In genomic region chrX:140439455-140439854, GRCh38 we compare ENCODE assay signal across 11 cellular contexts.
DNase-seq lines count a peak whose midpoint lies in the region; ATAC-seq and TF ChIP-seq lines count a peak whose summit lies in the region.
"Had no signal": no experiment of that assay in that cellular context is flagged by ENCODE, and none has a peak within 500 bp of the region (broad histone marks: within the 10 kb centered on the region; RNA-seq: fewer than 3 reads in every experiment).

No MANE protein-coding gene starts in this region.

- CTCF ChIA-PET in SK-N-SH (lab: Yijun Ruan, JAX): no interaction called here

- H3K79me2 ChIP-seq in SK-N-SH (ENCODE audit: insufficient read depth) (no peaks in the 10 kb centered on the region), smooth muscle cell (ENCODE audit: low read depth) (no peaks in the 10 kb centered on the region)

- no peak for TF ChIP-seq EP300 in SK-N-SH (IDR thresholded peaks at IDR 0.05; ENCODE audit: borderline replicate concordance in 1 of 2, low read depth in 1 of 2, low read length in 1 of 2)

- H3K36me3 ChIP-seq in SK-N-SH (replicated peaks in 1 of 2; ENCODE audit: control insufficient read depth in 1 of 2, insufficient read depth in 2 of 2, low read length in 1 of 2): no peaks in the 10 kb centered on the region
- no peaks in the 10 kb centered on the region for H3K36me3 ChIP-seq in kidney epithelial cell (ENCODE audit: control insufficient read depth, insufficient read depth, low read length)
- H3K36me3 ChIP-seq in smooth muscle cell (ENCODE audit: low read depth): no peaks in the 10 kb centered on the region

- no peak overlapping the region for H3K27ac ChIP-seq in SK-N-SH (ENCODE audit: low read depth in 2 of 2, low read length in 1 of 2)
- H3K27ac ChIP-seq in smooth muscle cell (ENCODE audit: low read depth): no peak overlapping the region

- WGBS in SK-N-SH (ENCODE audit: low lambda C conversion rate): 0% methylated on average over 8 of the region's 36 CpGs
- WGBS in smooth muscle cell (ENCODE audit: low lambda C conversion rate): 39% methylated on average over 31 of the region's 36 CpGs

- no peak for TF ChIP-seq CTCF in SK-N-SH (IDR thresholded peaks at IDR 0.05)
- no peak for TF ChIP-seq CTCF in astrocyte of the spinal cord (IDR thresholded peaks at IDR 0.05; ENCODE audit: low read depth, low read length)
- no peak for TF ChIP-seq CTCF in kidney epithelial cell (IDR thresholded peaks at IDR 0.05; ENCODE audit: insufficient read depth, low read length, poor library complexity, severe bottlenecking)
- TF ChIP-seq CTCF in smooth muscle cell (IDR thresholded peaks at IDR 0.05; ENCODE audit: borderline replicate concordance, insufficient read depth, poor library complexity, severe bottlenecking): no peak

- no peaks in the 10 kb centered on the region for H3K9me2 ChIP-seq in SK-N-SH

- no peaks in the 10 kb centered on the region for H3F3A ChIP-seq in SK-N-SH (replicated peaks; ENCODE audit: insufficient read depth)
- H3F3A ChIP-seq in smooth muscle cell (ENCODE audit: low read depth): no peaks in the 10 kb centered on the region

- H3K9ac ChIP-seq in SK-N-SH (no peak overlapping the region), smooth muscle cell (ENCODE audit: low read depth) (no peak overlapping the region)

- H3K4me3 ChIP-seq in SK-N-SH (ENCODE audit: low read depth in 2 of 2, low read length in 1 of 2): no peak overlapping the region
- H3K4me3 ChIP-seq in astrocyte of the spinal cord (ENCODE audit: low read depth, low read length): peak overlapping the region; percentile 7
- H3K4me3 ChIP-seq in kidney epithelial cell (ENCODE audit: low read depth, low read length): peak overlapping the region; percentile 10
- H3K4me3 ChIP-seq in smooth muscle cell: peak overlapping the region; percentile 42

- H4K20me1 ChIP-seq in SK-N-SH (ENCODE audit: insufficient read depth) (no peaks in the 10 kb centered on the region), smooth muscle cell (ENCODE audit: low read depth) (no peaks in the 10 kb centered on the region)

- H3K4me2 ChIP-seq in SK-N-SH: peak overlapping the region; percentile 52
- peak overlapping the region; percentile 81 for H3K4me2 ChIP-seq in smooth muscle cell

- ATAC-seq in SK-N-SH treated with all-trans-retinoic acid at 6 μM for 48 hours: no peak
- no peak for ATAC-seq in GM19395 (IDR thresholded peaks at IDR 0.05; ENCODE audit: unreplicated experiment)
- ATAC-seq: HCT116 had no signal

- H3K9me3 ChIP-seq in SK-N-SH (no peaks in the 10 kb centered on the region), smooth muscle cell (replicated peaks; ENCODE audit: low read depth) (no peaks in the 10 kb centered on the region)

- TF ChIP-seq RAD21 in SK-N-SH (IDR thresholded peaks at IDR 0.05; ENCODE audit: low read length): no peak

- H2AFZ ChIP-seq in SK-N-SH (ENCODE audit: low read depth) (peak overlapping the region; percentile 57; the same call in 1 of the 2 replicates), smooth muscle cell (ENCODE audit: low read depth) (peak overlapping the region; percentile 79)

- POLR2A ChIA-PET in SK-N-SH (lab: Yijun Ruan, JAX): no interaction called here

- DNase-seq in SK-N-SH (peak; percentile 5), astrocyte of the spinal cord (ENCODE audit: low read depth, low spot score) (peak; percentile 25), kidney epithelial cell (ENCODE audit: low read depth) (no peak), smooth muscle cell (lab: John Stamatoyannopoulos, UW; ENCODE audit: unreplicated experiment) (no peak), NCI-H187 treated with DMSO at 0.1 percent for 48 hours (lab: John Stamatoyannopoulos, UW) (no peak)
- no peak for DNase-seq in NK-92 treated with Interleukin-12 subunit alpha and Interleukin-12 subunit beta, amount 100 ng/mL, for 24 hours (lab: John Stamatoyannopoulos, UW)
- DNase-seq: GF-D8; stimulated activated CD4-positive, alpha-beta T cell treated with anti-CD3 and anti-CD28 coated beads, Interleukin-4, amount 100 ng/mL, for 4 hours had no signal

- no peaks in the 10 kb centered on the region for H3K4me1 ChIP-seq in SK-N-SH (ENCODE audit: control insufficient read depth in 1 of 2, insufficient read depth in 2 of 2, low read depth in 1 of 2, low read length in 1 of 2)
- peaks cover 8% of the 10 kb centered on the region for H3K4me1 ChIP-seq in smooth muscle cell (ENCODE audit: low read depth)

- in situ Hi-C loops in astrocyte of the spinal cord (cut with HindIII; ENCODE audit: low sequenced_read_pairs): no loop called here

- peaks cover 10% of the 10 kb centered on the region; the same call in 1 of the 2 replicates for H3K27me3 ChIP-seq in SK-N-SH (ENCODE audit: insufficient read depth)
- H3K27me3 ChIP-seq in kidney epithelial cell (ENCODE audit: control insufficient read depth, insufficient read depth, low read length): no peaks in the 10 kb centered on the region
- no peaks in the 10 kb centered on the region for H3K27me3 ChIP-seq in smooth muscle cell (ENCODE audit: low read depth)

TF ChIP-seq in SK-N-SH, 30 proteins besides CTCF, POLR2A, EP300 and RAD21 (continues in another document):
- no peak for TF ChIP-seq MXI1 (IDR thresholded peaks at IDR 0.05; ENCODE audit: low read depth, low read length)
- no peak for TF ChIP-seq SMC3 (IDR thresholded peaks at IDR 0.05; ENCODE audit: low read depth, low read length)
- TF ChIP-seq USF2 (IDR thresholded peaks at IDR 0.05; ENCODE audit: borderline replicate concordance, low read depth, low read length): no peak
- no peak for TF ChIP-seq POLR2AphosphoS5 (IDR thresholded peaks at IDR 0.05; ENCODE audit: low read depth, low read length)
- no peak for TF ChIP-seq RXRA (IDR thresholded peaks at IDR 0.05; ENCODE audit: borderline replicate concordance, low read depth)
- TF ChIP-seq NFIC (IDR thresholded peaks at IDR 0.05; ENCODE audit: borderline replicate concordance): no peak
- TF ChIP-seq RFX5 (IDR thresholded peaks at IDR 0.05; ENCODE audit: low read length): no peak
- no peak for TF ChIP-seq TAF1 (IDR thresholded peaks at IDR 0.05; ENCODE audit: borderline replicate concordance, low read depth, low read length)
- TF ChIP-seq FOXJ3 (CRISPR knock-in tag; IDR thresholded peaks at IDR 0.05): no peak
- TF ChIP-seq PBX3 (IDR thresholded peaks at IDR 0.05): no peak
- TF ChIP-seq CHD2 (IDR thresholded peaks at IDR 0.05; ENCODE audit: low read length, partially characterized antibody): no peak

TF ChIP-seq in SK-N-SH treated with all-trans-retinoic acid at 6 μM for 48 hours, 23 proteins besides CTCF, POLR2A, EP300 and RAD21 (continues in another document):
- TF ChIP-seq CSRNP3 (CRISPR knock-in tag; IDR thresholded peaks at IDR 0.05) (no peak), ZNF8 (CRISPR knock-in tag; IDR thresholded peaks at IDR 0.05) (no peak), ZNF70 (CRISPR knock-in tag; IDR thresholded peaks at IDR 0.05) (no peak), SNAI2 (CRISPR knock-in tag; IDR thresholded peaks at IDR 0.05) (no peak), ZFP30 (CRISPR knock-in tag; IDR thresholded peaks at IDR 0.05) (no peak), ARNTL (CRISPR knock-in tag; IDR thresholded peaks at IDR 0.05; ENCODE audit: borderline replicate concordance, low read depth) (no peak), ZC3H10 (CRISPR knock-in tag; IDR thresholded peaks at IDR 0.05) (no peak), TSHZ2 (CRISPR knock-in tag; IDR thresholded peaks at IDR 0.05) (no peak), CREB5 (CRISPR knock-in tag; IDR thresholded peaks at IDR 0.05; ENCODE audit: low read depth) (no peak), BACH2 (CRISPR knock-in tag; IDR thresholded peaks at IDR 0.05; ENCODE audit: borderline replicate concordance) (no peak)

Comparison
In these comparisons a context has a peak if more than half of its experiments do, and no peak if none do; other contexts are left out.
1. DNase-seq: peak in SK-N-SH (single experiment) and astrocyte of the spinal cord (single experiment); none in kidney epithelial cell (single experiment), smooth muscle cell (single experiment), NK-92 treated with Interleukin-12 subunit alpha and Interleukin-12 subunit beta, amount 100 ng/mL, for 24 hours (single experiment) and NCI-H187 treated with DMSO at 0.1 percent for 48 hours (single experiment).
2. H3K4me3 ChIP-seq: peak in astrocyte of the spinal cord (single experiment), kidney epithelial cell (single experiment) and smooth muscle cell (single experiment); none in SK-N-SH (0 of 2).